ENCODE assay signal across 19 cellular contexts in genomic region chr12:108318472-108319275, GRCh38. TPM values are rescaled to one million over a fixed set of nuclear protein-coding genes. Genes with fewer than 3 reads are reported as not detected.
DNase-seq lines count a peak whose midpoint lies in the region; ATAC-seq, FAIRE-seq and TF ChIP-seq lines count a peak whose summit lies in the region.
"Had no signal": no experiment of that assay in that cellular context is flagged by ENCODE, and none has a peak within 500 bp of the region (broad histone marks: within the 10 kb centered on the region; RNA-seq: fewer than 3 reads in every experiment).

No MANE protein-coding gene starts in this region.

- intact Hi-C loops in left ventricle myocardium superior (cut with micrococcal nuclease) (no loop called here), left ventricle myocardium inferior (cut with micrococcal nuclease) (no loop called here), upper lobe of right lung (cut with DNase I) (no loop called here)

- POLR2A ChIA-PET in naive thymus-derived CD8-positive, alpha-beta T cell (lab: Charles Lee) = no interaction called here

- no peaks in the 10 kb centered on the region for H3K9me3 ChIP-seq in left ventricle myocardium inferior (replicated peaks)
- no peaks in the 10 kb centered on the region for H3K9me3 ChIP-seq in upper lobe of right lung
- H3K9me3 ChIP-seq: BLaER1 had no signal

- no peak for TF ChIP-seq POLR2A in GM12892 (IDR thresholded peaks at IDR 0.05; ENCODE audit: low read depth, low read length)

- H3K27me3 ChIP-seq in left ventricle myocardium inferior (ENCODE audit: low read depth) (no peaks in the 10 kb centered on the region), upper lobe of right lung (no peaks in the 10 kb centered on the region)

- TF ChIP-seq CTCF in left ventricle myocardium inferior (IDR thresholded peaks at IDR 0.05; ENCODE audit: borderline replicate concordance) = no peak
- TF ChIP-seq CTCF in chondrocyte (IDR thresholded peaks at IDR 0.05) = no peak
- no peak for TF ChIP-seq CTCF in upper lobe of right lung (IDR thresholded peaks at IDR 0.05)

- H3K27ac ChIP-seq in left ventricle myocardium inferior (replicated peaks) (no peak overlapping the region), upper lobe of right lung (peak overlapping the region; percentile 24)
- H3K27ac ChIP-seq: BLaER1 had no signal

- no peaks in the 10 kb centered on the region for H3K9me3 Mint-ChIP-seq in chondrocyte (ENCODE audit: low read depth)
- H3K9me3 Mint-ChIP-seq in natural killer cell treated with Interleukin-12 subunit alpha and Interleukin-12 subunit beta and Interleukin-15 and Interleukin-18, amount 100 ng/mL, for 72 hours = no peaks in the 10 kb centered on the region
- H3K9me3 Mint-ChIP-seq in naive thymus-derived CD8-positive, alpha-beta T cell = peaks cover 0 to 6% (median 0%) of the 10 kb centered on the region in 9 donors

- no peak overlapping the region for H3K27ac Mint-ChIP-seq in chondrocyte (ENCODE audit: unreplicated experiment)
- H3K27ac Mint-ChIP-seq in natural killer cell treated with Interleukin-12 subunit alpha and Interleukin-12 subunit beta and Interleukin-15 and Interleukin-18, amount 100 ng/mL, for 72 hours = peak overlapping the region; percentile 64 to 83
- H3K27ac Mint-ChIP-seq in naive thymus-derived CD8-positive, alpha-beta T cell = peak overlapping the region in 1 of 10 donors; percentile 81

- FAIRE-seq in GM12892 (lab: Jason Lieb, UNC) = no peak
- FAIRE-seq: A204.1 had no signal

- no peak overlapping the region for H3K4me3 Mint-ChIP-seq in chondrocyte (ENCODE audit: unreplicated experiment)
- H3K4me3 Mint-ChIP-seq in natural killer cell treated with Interleukin-12 subunit alpha and Interleukin-12 subunit beta and Interleukin-15 and Interleukin-18, amount 100 ng/mL, for 72 hours = no peak overlapping the region
- H3K4me3 Mint-ChIP-seq in naive thymus-derived CD8-positive, alpha-beta T cell = no peak overlapping the region

- no peaks in the 10 kb centered on the region for H3K36me3 ChIP-seq in left ventricle myocardium inferior
- H3K36me3 ChIP-seq in upper lobe of right lung = no peaks in the 10 kb centered on the region
- H3K36me3 ChIP-seq: BLaER1 had no signal

- ATAC-seq in left ventricle myocardium superior (no peak), upper lobe of right lung (no peak)
- no peak for ATAC-seq in natural killer cell treated with Interleukin-12 subunit alpha and Interleukin-12 subunit beta and Interleukin-15 and Interleukin-18, amount 100 ng/mL, for 72 hours
- ATAC-seq in naive thymus-derived CD8-positive, alpha-beta T cell = no peak

- peaks cover 29% of the 10 kb centered on the region for H3K4me1 Mint-ChIP-seq in chondrocyte (ENCODE audit: low read depth)
- H3K4me1 Mint-ChIP-seq in natural killer cell treated with Interleukin-12 subunit alpha and Interleukin-12 subunit beta and Interleukin-15 and Interleukin-18, amount 100 ng/mL, for 72 hours (ENCODE audit: low read depth in 2 of 2) = peaks cover 69% of the 10 kb centered on the region in 2 donors
- peaks cover 6 to 40% (median 16%) of the 10 kb centered on the region in 4 donors for H3K4me1 Mint-ChIP-seq in naive thymus-derived CD8-positive, alpha-beta T cell

- peaks cover 22% of the 10 kb centered on the region for H3K36me3 Mint-ChIP-seq in chondrocyte (ENCODE audit: low read depth)
- no peaks in the 10 kb centered on the region for H3K36me3 Mint-ChIP-seq in natural killer cell treated with Interleukin-12 subunit alpha and Interleukin-12 subunit beta and Interleukin-15 and Interleukin-18, amount 100 ng/mL, for 72 hours
- no peaks in the 10 kb centered on the region for H3K36me3 Mint-ChIP-seq in naive thymus-derived CD8-positive, alpha-beta T cell

- H3K27me3 Mint-ChIP-seq in chondrocyte (ENCODE audit: low read depth) = no peaks in the 10 kb centered on the region
- no peaks in the 10 kb centered on the region for H3K27me3 Mint-ChIP-seq in natural killer cell treated with Interleukin-12 subunit alpha and Interleukin-12 subunit beta and Interleukin-15 and Interleukin-18, amount 100 ng/mL, for 72 hours
- peaks cover 0 to 56% (median 12%) of the 10 kb centered on the region in 5 donors for H3K27me3 Mint-ChIP-seq in naive thymus-derived CD8-positive, alpha-beta T cell

- peak; percentile 49 for DNase-seq in left ventricle myocardium superior
- no peak for DNase-seq in left ventricle myocardium inferior
- DNase-seq in chondrocyte (ENCODE audit: low spot score) = peak; percentile 32
- no peak for DNase-seq in natural killer cell treated with Interleukin-12 subunit alpha and Interleukin-12 subunit beta and Interleukin-15 and Interleukin-18, amount 100 ng/mL, for 72 hours (ENCODE audit: low spot score)
- no peak for DNase-seq in upper lobe of right lung
- no peak for DNase-seq in GM12892 (ENCODE audit: insufficient read length)
- DNase-seq in SW480 (ENCODE audit: low spot score) = no peak
- DNase-seq in naive thymus-derived CD8-positive, alpha-beta T cell = no peak
- DNase-seq: DND-41, H7, NCI-H1048, NCI-H1436 treated with DMSO at 0.1 percent for 48 hours, NCI-H2029 treated with DMSO at 0.1 percent for 48 hours, NCI-H2171 treated with DMSO at 0.1 percent for 48 hours, NCI-H446 treated with DMSO at 0.1 percent for 48 hours, RPMI8226 had no signal

- H3K4me1 ChIP-seq in left ventricle myocardium inferior (peaks cover 23% of the 10 kb centered on the region), upper lobe of right lung (peaks cover 23% of the 10 kb centered on the region)

- H3K4me3 ChIP-seq in left ventricle myocardium inferior (no peak overlapping the region), upper lobe of right lung (no peak overlapping the region)
- H3K4me3 ChIP-seq: BLaER1 had no signal

RNA-seq across cellular contexts. Expression of gene CMKLR1, which starts 20.4 kb away (rescaled TPM):
- total RNA-seq in left ventricle myocardium superior = 6.4 TPM
- total RNA-seq in left ventricle myocardium inferior = 5.7 TPM
- 31.2 to 74.3 TPM (median 32.9 TPM) in 3 replicates for total RNA-seq in chondrocyte
- total RNA-seq in natural killer cell treated with Interleukin-12 subunit alpha and Interleukin-12 subunit beta and Interleukin-15 and Interleukin-18, amount 100 ng/mL, for 72 hours = 1 to 10 TPM in 1 of 2 donors, under 1 TPM in 1; 0.26 to 1.1 TPM
- 29.1 TPM for total RNA-seq in upper lobe of right lung
- polyA plus RNA-seq in GM12892 (2012; ENCODE audit: missing spikeins) = 8.0 TPM
- under 1 TPM; 0.27 to 0.83 TPM for total RNA-seq in naive thymus-derived CD8-positive, alpha-beta T cell
- polyA plus RNA-seq in naive thymus-derived CD8-positive, alpha-beta T cell = 1 to 10 TPM in 1 of 3 donors, not detected in 2; 3.0 TPM
- total RNA-seq: HT-29 had no signal

Comparison
In these comparisons a context has a peak if more than half of its experiments do, and no peak if none do; other contexts are left out.
1. DNase-seq: peak in left ventricle myocardium superior (single experiment) and chondrocyte (single experiment); none in left ventricle myocardium inferior (single experiment), natural killer cell treated with Interleukin-12 subunit alpha and Interleukin-12 subunit beta and Interleukin-15 and Interleukin-18, amount 100 ng/mL, for 72 hours (single experiment), upper lobe of right lung (single experiment), GM12892 (single experiment), SW480 (single experiment) and naive thymus-derived CD8-positive, alpha-beta T cell (0 of 10).